11 cellular contexts compared by ENCODE assay signal in the genomic region with DNA sequence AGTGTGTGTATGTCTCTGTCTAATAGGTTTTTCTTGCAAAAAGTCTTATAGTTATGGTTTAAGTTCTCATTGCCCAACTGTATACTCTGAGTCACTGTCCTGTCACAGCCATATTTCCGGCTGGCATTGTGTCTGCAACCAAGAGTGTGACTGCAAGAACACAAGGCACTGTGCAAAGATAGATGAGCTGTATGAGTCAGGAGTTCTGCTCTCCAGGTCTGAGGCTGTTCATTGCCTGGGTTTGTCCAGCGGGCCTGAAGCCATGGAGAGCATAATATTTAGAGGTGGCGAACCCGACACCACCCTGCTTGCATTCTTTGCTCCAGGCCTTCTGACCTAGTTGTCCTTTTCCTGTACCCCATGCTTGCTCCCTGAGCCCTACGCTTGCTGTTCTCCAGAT.
DNase-seq lines count a peak whose midpoint lies in the region.
"Had no signal": no experiment of that assay in that cellular context is flagged by ENCODE, and none has a peak within 500 bp of the region (broad histone marks: within the 10 kb centered on the region; RNA-seq: fewer than 3 reads in every experiment).

No MANE protein-coding gene starts in this region.

- H3K36me3 ChIP-seq in ACC112 (ENCODE audit: insufficient read depth, low read length): no peaks in the 10 kb centered on the region
- H3K36me3 ChIP-seq: right atrium auricular region had no signal

- H2AFZ ChIP-seq in ACC112 (ENCODE audit: low read length, unreplicated experiment): peak overlapping the region; percentile 63

- peak overlapping the region; percentile 37; the same call in 1 of the 2 replicates for H3K4me3 ChIP-seq in ACC112 (ENCODE audit: low read depth, low read length)
- H3K4me3 ChIP-seq: right atrium auricular region had no signal

- H3K4me1 ChIP-seq in ACC112 (ENCODE audit: control insufficient read depth, insufficient read depth, low read length, unreplicated experiment): peaks cover 39% of the 10 kb centered on the region
- H3K4me1 ChIP-seq: right atrium auricular region had no signal

- DNase-seq in HK-2 (ENCODE audit: unreplicated experiment) (peak; percentile 64), SW480 (ENCODE audit: low spot score) (peak; percentile 42), glomerular visceral epithelial cell (ENCODE audit: extremely low spot score) (peak; percentile 82), NCI-H774 (lab: John Stamatoyannopoulos, UW) (no peak), dedifferentiated amniotic fluid mesenchymal stem cell (ENCODE audit: extremely low spot score) (no peak), NCI-H187 (lab: John Stamatoyannopoulos, UW) (no peak), hippocampal formation (lab: John Stamatoyannopoulos, UW) (no peak)
- DNase-seq: COR-L47, SHP77 treated with DMSO at 0.1 percent for 48 hours had no signal

- H3K27ac ChIP-seq in ACC112 (ENCODE audit: low read depth, low read length): peak overlapping the region; percentile 88
- H3K27ac ChIP-seq: right atrium auricular region had no signal

- H3K79me2 ChIP-seq in ACC112 (ENCODE audit: control insufficient read depth, insufficient read depth, low read length, unreplicated experiment): no peaks in the 10 kb centered on the region

- no peaks in the 10 kb centered on the region for H3K27me3 ChIP-seq in ACC112 (ENCODE audit: insufficient read depth, low read length)
- H3K27me3 ChIP-seq: right atrium auricular region had no signal

Comparison
In these comparisons a context has a peak if more than half of its experiments do, and no peak if none do; other contexts are left out.
1. DNase-seq: peak in HK-2 (single experiment), SW480 (single experiment) and glomerular visceral epithelial cell (single experiment); none in NCI-H774 (single experiment), dedifferentiated amniotic fluid mesenchymal stem cell (single experiment), NCI-H187 (0 of 2) and hippocampal formation (0 of 2).